Comparison of ENCODE assay signal across 32 cellular contexts in genomic region chr7:130040576-130040975, GRCh38. TPM values are rescaled to one million over a fixed set of nuclear protein-coding genes. Genes with fewer than 3 reads are reported as not detected.
DNase-seq lines count a peak whose midpoint lies in the region; ATAC-seq, FAIRE-seq and TF ChIP-seq lines count a peak whose summit lies in the region.
"Had no signal": no experiment of that assay in that cellular context is flagged by ENCODE, and none has a peak within 500 bp of the region (broad histone marks: within the 10 kb centered on the region; RNA-seq: fewer than 3 reads in every experiment).

No MANE protein-coding gene starts in this region.

- H3K36me3 ChIP-seq in HEK293 (ENCODE audit: control insufficient read depth in 2 of 2, insufficient read depth in 1 of 2, low read length in 2 of 2) (peaks cover 46 to 70% of the 10 kb centered on the region in 2 experiments), K562 (ENCODE audit: control insufficient read depth, insufficient read depth, low read length) (peaks cover 90% of the 10 kb centered on the region)

- no peaks in the 10 kb centered on the region for H3K9me3 Mint-ChIP-seq in activated naive CD4-positive, alpha-beta T cell treated with anti-CD3 and anti-CD28 coated beads for 36 hours
- H3K9me3 Mint-ChIP-seq: CD14-positive monocyte; CD4-positive, alpha-beta memory T cell; CD4-positive, alpha-beta T cell; CD4-positive, CD25-positive, alpha-beta regulatory T cell; CD8-positive, alpha-beta memory T cell; CD8-positive, alpha-beta T cell had no signal

- no peak for ATAC-seq in K562
- ATAC-seq: A549; CD8-positive, alpha-beta T cell had no signal

- FAIRE-seq in K562 (lab: Jason Lieb, UNC), result no peak
- FAIRE-seq: A204.1, A549, D721Med had no signal

- no TSS peak for BruUV-seq in K562 (replicated peaks; lab: Mats Ljungman, UMichigan)

- DNase-seq in K562 (ENCODE audit: extremely low read depth in 1 of 4, low spot score in 3 of 4) (no peak), DMS153 (lab: John Stamatoyannopoulos, UW) (no peak)
- no peak for DNase-seq in activated naive CD4-positive, alpha-beta T cell treated with anti-CD3 and anti-CD28 coated beads for 36 hours
- DNase-seq: 8988T; ACHN; AML-193; BE2C; C1 segment of cervical spinal cord; Caco-2; Calu3; CD4-positive, alpha-beta memory T cell; CD4-positive, alpha-beta T cell; CD4-positive, CD25-positive, alpha-beta regulatory T cell; CD8-positive, alpha-beta memory T cell; CD8-positive, alpha-beta T cell; COR-L47; DMS 273 treated with DMSO at 0.1 percent for 48 hours; DMS53; DMS79; DMS79 treated with DMSO at 0.1 percent for 48 hours; DND-41; EL had no signal

- TF ChIP-seq CTCF in HEK293 (tag by site-specific recombination; IDR thresholded peaks at IDR 0.05) (no peak), K562 (IDR thresholded peaks at IDR 0.05 in 2 of 3, conservative IDR thresholded peaks at IDR 0.05 in 1 of 3; ENCODE audit: insufficient read depth in 2 of 3, low read depth in 1 of 3, low read length in 3 of 3) (no peak)

- in situ Hi-C loops in K562 (cut with MboI), result no loop called here

- WGBS in K562 (ENCODE audit: insufficient coverage, low coverage, missing lambda C conversion rate), result 94% methylated on average over 4 of the region's 4 CpGs

- H3K27me3 Mint-ChIP-seq in activated naive CD4-positive, alpha-beta T cell treated with anti-CD3 and anti-CD28 coated beads for 36 hours (ENCODE audit: low read depth), result no peaks in the 10 kb centered on the region
- H3K27me3 Mint-ChIP-seq: B cell; CD4-positive, alpha-beta memory T cell; CD4-positive, alpha-beta T cell; CD4-positive, CD25-positive, alpha-beta regulatory T cell; CD8-positive, alpha-beta memory T cell had no signal

- H3K4me3 Mint-ChIP-seq in activated naive CD4-positive, alpha-beta T cell treated with anti-CD3 and anti-CD28 coated beads for 36 hours, result no peak overlapping the region
- H3K4me3 Mint-ChIP-seq: B cell; CD14-positive monocyte; CD4-positive, alpha-beta memory T cell; CD4-positive, alpha-beta T cell; CD4-positive, CD25-positive, alpha-beta regulatory T cell; CD8-positive, alpha-beta memory T cell; CD8-positive, alpha-beta T cell had no signal

- H3K4me1 ChIP-seq in HEK293 (ENCODE audit: control insufficient read depth, insufficient read depth, low read length) (no peaks in the 10 kb centered on the region), K562 (replicated peaks in 1 of 2; ENCODE audit: control insufficient read depth in 2 of 2, insufficient read depth in 2 of 2, low read length in 2 of 2) (no peaks in the 10 kb centered on the region)
- H3K4me1 ChIP-seq: A549; BE2C; BLaER1; BLaER1 treated with 17β-estradiol and CSF1 and Interleukin-3, amounts not matched to agents 10 nM and 100 nM; Caco-2 had no signal

- H3K27ac ChIP-seq in HEK293 (ENCODE audit: extremely low read depth, low read depth, low read length), result no peak overlapping the region
- no peak overlapping the region for H3K27ac ChIP-seq in K562 (ENCODE audit: extremely low read depth, low read depth, low read length)
- H3K27ac ChIP-seq: 22Rv1; A549; BLaER1; BLaER1 treated with 17β-estradiol and CSF1 and Interleukin-3, amounts not matched to agents 10 nM and 100 nM; C4-2B had no signal

- TF ChIP-seq EP300 in K562 (IDR thresholded peaks at IDR 0.05; ENCODE audit: low read length), result no peak

- no peak overlapping the region for H3K4me3 ChIP-seq in HEK293 (ENCODE audit: low read depth, low read length)
- H3K4me3 ChIP-seq in K562, result no peak overlapping the region
- H3K4me3 ChIP-seq: A549; BLaER1; BLaER1 treated with 17β-estradiol and CSF1 and Interleukin-3, amounts not matched to agents 10 nM and 100 nM had no signal

- H3K27me3 ChIP-seq in K562 (ENCODE audit: control insufficient read depth in 2 of 2, insufficient read depth in 2 of 2, low read length in 2 of 2), result no peaks in the 10 kb centered on the region
- H3K27me3 ChIP-seq: BE2C; BLaER1; BLaER1 treated with 17β-estradiol and CSF1 and Interleukin-3, amounts not matched to agents 10 nM and 100 nM had no signal

- H3K27ac Mint-ChIP-seq in activated naive CD4-positive, alpha-beta T cell treated with anti-CD3 and anti-CD28 coated beads for 36 hours, result no peak overlapping the region
- H3K27ac Mint-ChIP-seq: B cell; CD14-positive monocyte; CD4-positive, alpha-beta memory T cell; CD4-positive, alpha-beta T cell; CD4-positive, CD25-positive, alpha-beta regulatory T cell; CD8-positive, alpha-beta memory T cell; CD8-positive, alpha-beta T cell had no signal

- H4K20me1 ChIP-seq in K562 (replicated peaks; ENCODE audit: control insufficient read depth, insufficient read depth, low read length), result no peaks in the 10 kb centered on the region

- no peaks in the 10 kb centered on the region for H3K9me1 ChIP-seq in K562 (ENCODE audit: control insufficient read depth, insufficient read depth, low read length)

- no peak for TF ChIP-seq RAD21 in K562 (CRISPR knock-in tag; conservative IDR thresholded peaks at IDR 0.05 in 1 of 2, IDR thresholded peaks at IDR 0.05 in 1 of 2)

- no peak for TF ChIP-seq POLR2A in K562 (conservative IDR thresholded peaks at IDR 0.05)

- CTCF ChIA-PET in HEK293 (lab: Yijun Ruan, JAX) (interaction anchor here (0.6 to 0.7 kb wide), 4 partner anchors 9 to 718 kb away, joined by 4 to 8 read pairs (median 7); no protein-coding TSS in a partner anchor), K562 (lab: Yijun Ruan, JAX; ENCODE audit: low intra/inter-chr PET ratio) (no interaction called here)
- CTCF ChIA-PET in activated naive CD4-positive, alpha-beta T cell treated with anti-CD3 and anti-CD28 coated beads for 36 hours (lab: Charles Lee), result no interaction called here

- no peaks in the 10 kb centered on the region for H3K4me1 Mint-ChIP-seq in activated naive CD4-positive, alpha-beta T cell treated with anti-CD3 and anti-CD28 coated beads for 36 hours (ENCODE audit: low read depth)
- H3K4me1 Mint-ChIP-seq: B cell; CD14-positive monocyte; CD8-positive, alpha-beta memory T cell had no signal

- H3K9ac ChIP-seq in K562 (ENCODE audit: insufficient read depth in 1 of 2, low read depth in 2 of 2, low read length in 2 of 2), result no peak overlapping the region
- H3K9ac ChIP-seq: BLaER1; BLaER1 treated with 17β-estradiol and CSF1 and Interleukin-3, amounts not matched to agents 10 nM and 100 nM had no signal

- H3K4me2 ChIP-seq in K562 (ENCODE audit: insufficient read depth, low read length), result no peak overlapping the region
- H3K4me2 ChIP-seq: A549; BLaER1; BLaER1 treated with 17β-estradiol and CSF1 and Interleukin-3, amounts not matched to agents 10 nM and 100 nM had no signal

- H3K79me2 ChIP-seq in K562 (ENCODE audit: control insufficient read depth, insufficient read depth, low read length), result no peaks in the 10 kb centered on the region

- peaks cover 21% of the 10 kb centered on the region for H3K36me3 Mint-ChIP-seq in activated naive CD4-positive, alpha-beta T cell treated with anti-CD3 and anti-CD28 coated beads for 36 hours (ENCODE audit: low read depth)

- POLR2A ChIA-PET in HEK293 (lab: Yijun Ruan, JAX), result no interaction called here
- POLR2A ChIA-PET in K562 (lab: Yijun Ruan, JAX), result interaction anchor here (0.6 to 2.4 kb wide), 7 partner anchors 10 to 712 kb away, joined by 3 to 8 read pairs (median 3); partner anchors contain the start of gene ZC3HC1

- intact Hi-C loops in K562 (cut with micrococcal nuclease), result no loop called here
- intact Hi-C loops in activated naive CD4-positive, alpha-beta T cell treated with anti-CD3 and anti-CD28 coated beads for 36 hours (cut with micrococcal nuclease), result no loop called here

- H3K9me3 ChIP-seq in HEK293 (ENCODE audit: control insufficient read depth, insufficient read depth, low read depth, low read length) (no peaks in the 10 kb centered on the region), K562 (replicated peaks; ENCODE audit: control insufficient read depth, insufficient read depth, low read depth, low read length) (no peaks in the 10 kb centered on the region)
- H3K9me3 ChIP-seq: A549; BE2C; BLaER1; BLaER1 treated with 17β-estradiol and CSF1 and Interleukin-3, amounts not matched to agents 10 nM and 100 nM; Caco-2 had no signal

- no peak overlapping the region for H2AFZ ChIP-seq in K562 (ENCODE audit: low read depth, low read length)

RNA-seq across cellular contexts. Expression of gene ZC3HC1, which starts 10.6 kb away (rescaled TPM):
- total RNA-seq in K562 (2011; cell fraction: chromatin; rRNA removed; ENCODE audit: low replicate concordance), result 44.6 and 55.2 TPM in 2 replicates
- 27.8 and 39.1 TPM in 2 replicates for total RNA-seq in K562 (2011; cell fraction: nucleolus; rRNA removed)
- total RNA-seq in K562 (2011; cell fraction: nucleoplasm; rRNA removed), result 35.3 and 48.6 TPM in 2 replicates
- total RNA-seq in K562 (2014; rRNA removed) (39.9 and 58.3 TPM in 2 replicates), K562 (2014; rRNA removed; fragmentation: Illumina TruSeq; extraction: Trizol) (57.9 and 58.7 TPM in 2 replicates), K562 (2015; rRNA removed; fragmentation: Illumina TruSeq; extraction: Trizol) (60.8 and 61.1 TPM in 2 replicates), K562 (2021) (61.3 and 61.5 TPM in 2 replicates)
- polyA plus RNA-seq in K562 (2011; rRNA removed) (86.1 and 93.1 TPM in 2 replicates), K562 (2014; fragmentation: Illumina TruSeq; extraction: Trizol) (79.1 and 88.3 TPM in 2 replicates), K562 (2014; fragmentation: Nextera tagmentation; extraction: Ambion mirVana) (100 to 1,000 TPM; 182 to 184 TPM), K562 (2014; rRNA removed) (41.4 and 53.6 TPM in 2 replicates)
- polyA plus RNA-seq in K562 (2011; cell fraction: cytosol; rRNA removed), result 92.1 and 106 TPM in 2 replicates
- 50.5 and 58.1 TPM in 2 replicates for polyA plus RNA-seq in K562 (2011; cell fraction: nucleus; rRNA removed)
- 44.2 and 51.4 TPM in 2 replicates for polyA plus RNA-seq in K562 (2012)
- polyA minus RNA-seq in K562 (2011; rRNA and poly(A)+ RNA removed), result 51.1 and 58.2 TPM in 2 replicates
- 31.9 and 37.4 TPM in 2 replicates for polyA minus RNA-seq in K562 (2011; cell fraction: cytosol; rRNA and poly(A)+ RNA removed)
- 19.8 and 43.2 TPM in 2 replicates for polyA minus RNA-seq in K562 (2011; cell fraction: nucleus; rRNA and poly(A)+ RNA removed)
- 10 to 100 TPM; 20.1 to 22.3 TPM for total RNA-seq in activated naive CD4-positive, alpha-beta T cell treated with anti-CD3 and anti-CD28 coated beads for 36 hours

RNA-seq across cellular contexts. Expression of gene KLHDC10, which starts 29.8 kb away (rescaled TPM):
- total RNA-seq in K562 (2011; cell fraction: chromatin; rRNA removed; ENCODE audit: low replicate concordance), result 81.9 and 159 TPM in 2 replicates
- total RNA-seq in K562 (2011; cell fraction: nucleolus; rRNA removed), result 31.5 and 52.2 TPM in 2 replicates
- 65.8 and 115 TPM in 2 replicates for total RNA-seq in K562 (2011; cell fraction: nucleoplasm; rRNA removed)
- total RNA-seq in K562 (2014; rRNA removed), result 23.7 and 25.6 TPM in 2 replicates
- total RNA-seq in K562 (2014; rRNA removed; fragmentation: Illumina TruSeq; extraction: Trizol), result 31.4 and 33.3 TPM in 2 replicates
- total RNA-seq in K562 (2015; rRNA removed; fragmentation: Illumina TruSeq; extraction: Trizol), result 32.3 and 39.3 TPM in 2 replicates
- total RNA-seq in K562 (2021), result 38.7 and 41.7 TPM in 2 replicates
- polyA plus RNA-seq in K562 (2011; rRNA removed), result 80.5 and 117 TPM in 2 replicates
- 34.1 and 98.5 TPM in 2 replicates for polyA plus RNA-seq in K562 (2011; cell fraction: cytosol; rRNA removed)
- 64.5 and 148 TPM in 2 replicates for polyA plus RNA-seq in K562 (2011; cell fraction: nucleus; rRNA removed)
- 25.6 and 27.9 TPM in 2 replicates for polyA plus RNA-seq in K562 (2012)
- 27.8 and 32.0 TPM in 2 replicates for polyA plus RNA-seq in K562 (2014; fragmentation: Illumina TruSeq; extraction: Trizol)
- 10 to 100 TPM in 1 of 2 experiments, 1 to 10 TPM in 1; 9.8 to 11.3 TPM for polyA plus RNA-seq in K562 (2014; fragmentation: Nextera tagmentation; extraction: Ambion mirVana)
- polyA plus RNA-seq in K562 (2014; rRNA removed), result 24.2 and 25.4 TPM in 2 replicates
- 161 and 267 TPM in 2 replicates for polyA minus RNA-seq in K562 (2011; rRNA and poly(A)+ RNA removed)
- polyA minus RNA-seq in K562 (2011; cell fraction: cytosol; rRNA and poly(A)+ RNA removed), result 47.6 and 59.6 TPM in 2 replicates
- 16.6 and 47.5 TPM in 2 replicates for polyA minus RNA-seq in K562 (2011; cell fraction: nucleus; rRNA and poly(A)+ RNA removed)
- 10 to 100 TPM; 11.6 to 12.9 TPM for total RNA-seq in activated naive CD4-positive, alpha-beta T cell treated with anti-CD3 and anti-CD28 coated beads for 36 hours

Comparison
In these comparisons a context has a peak if more than half of its experiments do, and no peak if none do; other contexts are left out.
1. Of the 44 proteins assayed by ChIP-seq in both K562 and HEK293: peak only in K562: none; only in HEK293: none; in both: ZNF121; in neither: 43.